ENCODE assay signal across 13 cellular contexts in the genomic region with DNA sequence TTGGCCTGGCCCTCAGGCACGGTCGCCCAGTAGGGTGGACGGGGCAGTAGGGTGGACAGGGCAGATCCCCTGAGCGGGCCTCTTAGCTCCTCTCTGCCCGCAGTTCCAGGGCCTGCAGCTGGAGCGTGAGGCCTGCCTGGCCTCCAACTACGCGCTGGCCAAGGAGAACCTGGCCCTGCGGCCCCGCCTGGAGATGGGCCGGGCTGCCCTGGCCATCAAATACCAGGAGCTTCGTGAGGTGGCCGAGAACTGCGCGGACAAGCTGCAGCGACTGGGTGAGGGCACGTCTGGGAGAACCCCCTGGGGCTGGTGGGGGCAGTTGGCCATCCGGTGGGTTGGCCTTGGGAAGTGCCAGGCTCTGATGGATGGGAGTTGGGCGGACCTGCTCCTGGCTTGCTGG. TPM values are rescaled to one million over a fixed set of nuclear protein-coding genes. Genes with fewer than 3 reads are reported as not detected.
DNase-seq lines count a peak whose midpoint lies in the region; ATAC-seq, FAIRE-seq and TF ChIP-seq lines count a peak whose summit lies in the region.
"Had no signal": no experiment of that assay in that cellular context is flagged by ENCODE, and none has a peak within 500 bp of the region (broad histone marks: within the 10 kb centered on the region; RNA-seq: fewer than 3 reads in every experiment).

No MANE protein-coding gene starts in this region.

- no peak for ATAC-seq in HepG2
- ATAC-seq in right lobe of liver, result no peak
- no peak for ATAC-seq in GM18870 (IDR thresholded peaks at IDR 0.05; ENCODE audit: unreplicated experiment)

- TF ChIP-seq POLR2A in HepG2 (IDR thresholded peaks at IDR 0.05; ENCODE audit: insufficient read depth in 1 of 2, low read depth in 2 of 2, low read length in 2 of 2) (no peak), right lobe of liver (IDR thresholded peaks at IDR 0.05) (no peak)

- H3K27me3 ChIP-seq in HepG2 (ENCODE audit: control insufficient read depth in 1 of 2, insufficient read depth in 2 of 2, low read length in 2 of 2) (no peaks in the 10 kb centered on the region; a peak in 1 of 5 replicates), right lobe of liver (no peaks in the 10 kb centered on the region), brain microvascular endothelial cell (replicated peaks) (no peaks in the 10 kb centered on the region)

- H3K9me3 ChIP-seq in HepG2 (ENCODE audit: low read length), result no peaks in the 10 kb centered on the region
- H3K9me3 ChIP-seq in right lobe of liver, result no peaks in the 10 kb centered on the region
- H3K9me3 ChIP-seq: Caco-2, spleen had no signal

- peak overlapping the region; percentile 1 to 84 (median 77); a peak in 4 of 6 replicates for H3K4me3 ChIP-seq in HepG2 (replicated peaks in 1 of 3; ENCODE audit: insufficient read depth in 1 of 3, low read depth in 2 of 3, low read length in 3 of 3)
- no peak overlapping the region for H3K4me3 ChIP-seq in right lobe of liver
- no peak overlapping the region for H3K4me3 ChIP-seq in brain microvascular endothelial cell (ENCODE audit: low read depth, low read length)

- no peak overlapping the region for H2AFZ ChIP-seq in HepG2 (ENCODE audit: low read length)

- H3K79me2 ChIP-seq in HepG2 (ENCODE audit: insufficient read depth, low read length), result no peaks in the 10 kb centered on the region

- DNase-seq in HepG2 (ENCODE audit: low spot score) (no peak), right lobe of liver (no peak), kidney tubule cell (ENCODE audit: low spot score) (peak; percentile 44), brain microvascular endothelial cell (no peak), RKO (ENCODE audit: low spot score) (no peak)
- DNase-seq: activated effector memory CD4-positive, alpha-beta T cell treated with Interleukin-2 at 50 U/mL for 16 hours; Caco-2; NCI-H1105; spleen had no signal

- in situ Hi-C loops in HepG2 (cut with HindIII; ENCODE audit: extremely low pct_ligation_motif_present, low pct_unique_long_range_greater_than_20kb) (loop anchor here (5.0 kb wide), 1 partner anchor 57 kb away; no protein-coding TSS in a partner anchor), brain microvascular endothelial cell (cut with HindIII; ENCODE audit: low pct_ligation_motif_present, low sequenced_read_pairs) (no loop called here)

- H3K27ac ChIP-seq in HepG2 (ENCODE audit: extremely low read length, insufficient read depth, low read length) (no peak overlapping the region), right lobe of liver (no peak overlapping the region), brain microvascular endothelial cell (no peak overlapping the region)
- H3K27ac ChIP-seq: spleen had no signal

- POLR2A ChIA-PET in HepG2 (lab: Yijun Ruan, JAX), result interaction anchor here (0.9 to 2.3 kb wide), 5 partner anchors 45 to 68 kb away, joined by 3 to 13 read pairs (median 4); partner anchors contain the start of gene MLXIPL

- H3K4me1 ChIP-seq in HepG2 (ENCODE audit: insufficient read depth, low read length) (peaks cover 38% of the 10 kb centered on the region), right lobe of liver (peaks cover 0 to 10% (median under 1%) of the 10 kb centered on the region in 4 donors)

- TF ChIP-seq CTCF in HepG2 (CRISPR knock-in tag; IDR thresholded peaks at IDR 0.05) (no peak), right lobe of liver (IDR thresholded peaks at IDR 0.05) (no peak), brain microvascular endothelial cell (IDR thresholded peaks at IDR 0.05; ENCODE audit: low read depth, low read length, missing control alignments) (no peak)

- 78% methylated on average over 11 of the region's 19 CpGs for WGBS in HepG2 (ENCODE audit: low lambda C conversion rate)
- WGBS in right lobe of liver (ENCODE audit: insufficient coverage, low coverage, low lambda C conversion rate, missing lambda C conversion rate), result 68% methylated on average over 2 of the region's 19 CpGs

- H3K9ac ChIP-seq in HepG2 (ENCODE audit: insufficient read depth, low read depth, low read length), result peak overlapping the region; percentile 70

- no peak for TF ChIP-seq RAD21 in HepG2 (CRISPR knock-in tag; IDR thresholded peaks at IDR 0.05)

- H3K36me3 ChIP-seq in HepG2 (replicated peaks in 1 of 2; ENCODE audit: control insufficient read depth in 1 of 2, insufficient read depth in 2 of 2, low read length in 2 of 2) (peaks cover 0 to 2% of the 10 kb centered on the region in 2 experiments; a peak in 1 of 5 replicates), right lobe of liver (no peaks in the 10 kb centered on the region), brain microvascular endothelial cell (replicated peaks) (no peaks in the 10 kb centered on the region)
- H3K36me3 ChIP-seq: spleen had no signal

- intact Hi-C loops in HepG2 (cut with micrococcal nuclease; ENCODE audit: unreplicated experiment), result loop anchor here (5.0 kb wide), 1 partner anchor 48 kb away; the partner anchor contains the start of gene STX1A
- intact Hi-C loops in right lobe of liver (cut with DNase I), result no loop called here

- CTCF ChIA-PET in HepG2 (lab: Yijun Ruan, JAX; ENCODE audit: low intra/inter-chr PET ratio, low total read pairs), result no interaction called here

- peak overlapping the region; percentile 92 for H3K4me2 ChIP-seq in HepG2 (ENCODE audit: low read depth, low read length)

- TF ChIP-seq EP300 in HepG2 (IDR thresholded peaks at IDR 0.05; ENCODE audit: low read depth in 2 of 2, low read length in 2 of 2) (no peak), HepG2 (CRISPR knock-in tag; IDR thresholded peaks at IDR 0.05; ENCODE audit: borderline replicate concordance) (no peak)

- FAIRE-seq in HepG2 (lab: Jason Lieb, UNC), result no peak

- BruUV-seq in HepG2 (replicated peaks; lab: Mats Ljungman, UMichigan), result no TSS peak

- no peaks in the 10 kb centered on the region for H4K20me1 ChIP-seq in HepG2 (ENCODE audit: insufficient read depth, low read length)

RNA-seq across cellular contexts. Expression of gene VPS37D, which starts 1.7 kb away (rescaled TPM):
- total RNA-seq in HepG2 (2016; rRNA removed; fragmentation: Illumina TruSeq; extraction: Trizol) (4.9 and 6.3 TPM in 2 replicates), right lobe of liver (1 to 10 TPM; 1.2 to 3.0 (median 2.2) TPM)
- total RNA-seq in HepG2 (2016; cell fraction: cytosol; rRNA removed; fragmentation: Illumina TruSeq; extraction: Trizol; ENCODE audit: low read depth), result 7.4 and 7.8 TPM in 2 replicates
- 5.1 and 6.3 TPM in 2 replicates for total RNA-seq in HepG2 (2016; cell fraction: insoluble cytoplasmic fraction; rRNA removed; fragmentation: Illumina TruSeq; extraction: Trizol)
- total RNA-seq in HepG2 (2016; cell fraction: membrane; rRNA removed; fragmentation: Illumina TruSeq; extraction: Trizol), result 11.3 and 11.5 TPM in 2 replicates
- 3.3 and 3.9 TPM in 2 replicates for total RNA-seq in HepG2 (2016; cell fraction: nucleus; rRNA removed; fragmentation: Illumina TruSeq; extraction: Trizol)
- polyA plus RNA-seq in HepG2 (2011; rRNA removed), result 3.8 and 5.7 TPM in 2 replicates
- 3.8 and 5.1 TPM in 2 replicates for polyA plus RNA-seq in HepG2 (2011; cell fraction: cytosol; rRNA removed)
- polyA plus RNA-seq in HepG2 (2011; cell fraction: nucleus; rRNA removed), result 11.9 and 15.2 TPM in 2 replicates
- polyA plus RNA-seq in HepG2 (2012), result 5.1 and 5.6 TPM in 2 replicates
- 5.8 and 6.7 TPM in 2 replicates for polyA plus RNA-seq in HepG2 (2016; cell fraction: cytosol; fragmentation: Illumina TruSeq; extraction: Trizol; ENCODE audit: low read depth)
- polyA plus RNA-seq in HepG2 (2016; cell fraction: insoluble cytoplasmic fraction; fragmentation: Illumina TruSeq; extraction: Trizol; ENCODE audit: low read depth), result 4.4 and 4.5 TPM in 2 replicates
- polyA plus RNA-seq in HepG2 (2016; cell fraction: membrane; fragmentation: Illumina TruSeq; extraction: Trizol; ENCODE audit: low read depth), result 7.2 and 7.6 TPM in 2 replicates
- polyA plus RNA-seq in HepG2 (2016; cell fraction: nucleus; fragmentation: Illumina TruSeq; extraction: Trizol; ENCODE audit: insufficient read depth, low read depth), result 8.1 and 8.8 TPM in 2 replicates
- 0.37 and 3.2 TPM in 2 replicates for polyA minus RNA-seq in HepG2 (2011; rRNA and poly(A)+ RNA removed; ENCODE audit: low replicate concordance)
- 2.4 and 2.6 TPM in 2 replicates for polyA minus RNA-seq in HepG2 (2011; cell fraction: cytosol; rRNA and poly(A)+ RNA removed)
- 0.90 and 1.5 TPM in 2 replicates for polyA minus RNA-seq in HepG2 (2011; cell fraction: nucleus; rRNA and poly(A)+ RNA removed)

RNA-seq across cellular contexts. Expression of gene DNAJC30, which starts 13.9 kb away (rescaled TPM):
- total RNA-seq in HepG2 (2016; rRNA removed; fragmentation: Illumina TruSeq; extraction: Trizol) (3.0 and 3.3 TPM in 2 replicates), right lobe of liver (1 to 10 TPM; 5.4 to 8.8 (median 7.0) TPM)
- total RNA-seq in HepG2 (2016; cell fraction: cytosol; rRNA removed; fragmentation: Illumina TruSeq; extraction: Trizol; ENCODE audit: low read depth), result 1.3 TPM in 2 replicates
- 2.7 and 3.2 TPM in 2 replicates for total RNA-seq in HepG2 (2016; cell fraction: insoluble cytoplasmic fraction; rRNA removed; fragmentation: Illumina TruSeq; extraction: Trizol)
- 2.5 and 2.7 TPM in 2 replicates for total RNA-seq in HepG2 (2016; cell fraction: membrane; rRNA removed; fragmentation: Illumina TruSeq; extraction: Trizol)
- total RNA-seq in HepG2 (2016; cell fraction: nucleus; rRNA removed; fragmentation: Illumina TruSeq; extraction: Trizol), result 2.6 and 2.8 TPM in 2 replicates
- 3.5 and 3.8 TPM in 2 replicates for polyA plus RNA-seq in HepG2 (2011; rRNA removed)
- 3.7 and 5.6 TPM in 2 replicates for polyA plus RNA-seq in HepG2 (2011; cell fraction: cytosol; rRNA removed)
- 3.5 and 4.4 TPM in 2 replicates for polyA plus RNA-seq in HepG2 (2011; cell fraction: nucleus; rRNA removed)
- 2.0 and 4.5 TPM in 2 replicates for polyA plus RNA-seq in HepG2 (2012)
- polyA plus RNA-seq in HepG2 (2016; cell fraction: cytosol; fragmentation: Illumina TruSeq; extraction: Trizol; ENCODE audit: low read depth), result 1.9 and 2.1 TPM in 2 replicates
- polyA plus RNA-seq in HepG2 (2016; cell fraction: insoluble cytoplasmic fraction; fragmentation: Illumina TruSeq; extraction: Trizol; ENCODE audit: low read depth), result 7.7 and 7.8 TPM in 2 replicates
- 3.1 and 3.6 TPM in 2 replicates for polyA plus RNA-seq in HepG2 (2016; cell fraction: membrane; fragmentation: Illumina TruSeq; extraction: Trizol; ENCODE audit: low read depth)
- polyA plus RNA-seq in HepG2 (2016; cell fraction: nucleus; fragmentation: Illumina TruSeq; extraction: Trizol; ENCODE audit: insufficient read depth, low read depth), result 5.6 and 6.4 TPM in 2 replicates
- polyA minus RNA-seq in HepG2 (2011; rRNA and poly(A)+ RNA removed; ENCODE audit: low replicate concordance), result 8.4 and 10.1 TPM in 2 replicates
- polyA minus RNA-seq in HepG2 (2011; cell fraction: cytosol; rRNA and poly(A)+ RNA removed), result 2.0 and 3.3 TPM in 2 replicates
- polyA minus RNA-seq in HepG2 (2011; cell fraction: nucleus; rRNA and poly(A)+ RNA removed), result 7.7 and 9.3 TPM in 2 replicates

RNA-seq across cellular contexts. Expression of gene BUD23, which starts 14.1 kb away (rescaled TPM):
- total RNA-seq in HepG2 (2016; rRNA removed; fragmentation: Illumina TruSeq; extraction: Trizol) (37.5 and 47.5 TPM in 2 replicates), right lobe of liver (10 to 100 TPM; 24.1 to 35.0 (median 29.2) TPM)
- total RNA-seq in HepG2 (2016; cell fraction: cytosol; rRNA removed; fragmentation: Illumina TruSeq; extraction: Trizol; ENCODE audit: low read depth), result 25.0 and 27.0 TPM in 2 replicates
- total RNA-seq in HepG2 (2016; cell fraction: insoluble cytoplasmic fraction; rRNA removed; fragmentation: Illumina TruSeq; extraction: Trizol), result 37.7 and 52.7 TPM in 2 replicates
- 22.7 and 27.6 TPM in 2 replicates for total RNA-seq in HepG2 (2016; cell fraction: membrane; rRNA removed; fragmentation: Illumina TruSeq; extraction: Trizol)
- 36.5 and 38.0 TPM in 2 replicates for total RNA-seq in HepG2 (2016; cell fraction: nucleus; rRNA removed; fragmentation: Illumina TruSeq; extraction: Trizol)
- 50.3 and 54.5 TPM in 2 replicates for polyA plus RNA-seq in HepG2 (2011; rRNA removed)
- polyA plus RNA-seq in HepG2 (2011; cell fraction: cytosol; rRNA removed), result 57.5 and 59.3 TPM in 2 replicates
- polyA plus RNA-seq in HepG2 (2011; cell fraction: nucleus; rRNA removed), result 61.1 and 71.4 TPM in 2 replicates
- polyA plus RNA-seq in HepG2 (2012), result 39.8 and 49.3 TPM in 2 replicates
- polyA plus RNA-seq in HepG2 (2016; cell fraction: cytosol; fragmentation: Illumina TruSeq; extraction: Trizol; ENCODE audit: low read depth), result 23.2 and 24.2 TPM in 2 replicates
- polyA plus RNA-seq in HepG2 (2016; cell fraction: insoluble cytoplasmic fraction; fragmentation: Illumina TruSeq; extraction: Trizol; ENCODE audit: low read depth), result 54.9 and 56.3 TPM in 2 replicates
- polyA plus RNA-seq in HepG2 (2016; cell fraction: membrane; fragmentation: Illumina TruSeq; extraction: Trizol; ENCODE audit: low read depth), result 27.2 and 30.8 TPM in 2 replicates
- polyA plus RNA-seq in HepG2 (2016; cell fraction: nucleus; fragmentation: Illumina TruSeq; extraction: Trizol; ENCODE audit: insufficient read depth, low read depth), result 97.8 and 98.1 TPM in 2 replicates
- 20.0 and 77.8 TPM in 2 replicates for polyA minus RNA-seq in HepG2 (2011; rRNA and poly(A)+ RNA removed; ENCODE audit: low replicate concordance)
- 9.4 and 16.6 TPM in 2 replicates for polyA minus RNA-seq in HepG2 (2011; cell fraction: cytosol; rRNA and poly(A)+ RNA removed)
- 14.7 and 15.2 TPM in 2 replicates for polyA minus RNA-seq in HepG2 (2011; cell fraction: nucleus; rRNA and poly(A)+ RNA removed)

RNA-seq across cellular contexts. Expression of gene MLXIPL, which starts 45.0 kb away (rescaled TPM):
- total RNA-seq in HepG2 (2016; rRNA removed; fragmentation: Illumina TruSeq; extraction: Trizol) (17.2 and 51.6 TPM in 2 replicates), right lobe of liver (100 to 1,000 TPM in 5 of 6 experiments, 10 to 100 TPM in 1; 53.5 to 552 (median 225) TPM)
- 27.0 and 29.0 TPM in 2 replicates for total RNA-seq in HepG2 (2016; cell fraction: cytosol; rRNA removed; fragmentation: Illumina TruSeq; extraction: Trizol; ENCODE audit: low read depth)
- total RNA-seq in HepG2 (2016; cell fraction: insoluble cytoplasmic fraction; rRNA removed; fragmentation: Illumina TruSeq; extraction: Trizol), result 18.9 and 53.8 TPM in 2 replicates
- total RNA-seq in HepG2 (2016; cell fraction: membrane; rRNA removed; fragmentation: Illumina TruSeq; extraction: Trizol), result 21.9 and 22.1 TPM in 2 replicates
- 81.2 and 99.5 TPM in 2 replicates for total RNA-seq in HepG2 (2016; cell fraction: nucleus; rRNA removed; fragmentation: Illumina TruSeq; extraction: Trizol)
- polyA plus RNA-seq in HepG2 (2011; rRNA removed), result 60.1 and 66.2 TPM in 2 replicates
- polyA plus RNA-seq in HepG2 (2011; cell fraction: cytosol; rRNA removed), result 5.9 and 8.8 TPM in 2 replicates
- polyA plus RNA-seq in HepG2 (2011; cell fraction: nucleus; rRNA removed), result 568 and 629 TPM in 2 replicates
- polyA plus RNA-seq in HepG2 (2012), result 128 and 152 TPM in 2 replicates
- 6.4 and 8.2 TPM in 2 replicates for polyA plus RNA-seq in HepG2 (2016; cell fraction: cytosol; fragmentation: Illumina TruSeq; extraction: Trizol; ENCODE audit: low read depth)
- 30.7 and 38.6 TPM in 2 replicates for polyA plus RNA-seq in HepG2 (2016; cell fraction: insoluble cytoplasmic fraction; fragmentation: Illumina TruSeq; extraction: Trizol; ENCODE audit: low read depth)
- polyA plus RNA-seq in HepG2 (2016; cell fraction: membrane; fragmentation: Illumina TruSeq; extraction: Trizol; ENCODE audit: low read depth), result 8.2 and 12.6 TPM in 2 replicates
- polyA plus RNA-seq in HepG2 (2016; cell fraction: nucleus; fragmentation: Illumina TruSeq; extraction: Trizol; ENCODE audit: insufficient read depth, low read depth), result 647 and 722 TPM in 2 replicates
- 6.4 and 30.3 TPM in 2 replicates for polyA minus RNA-seq in HepG2 (2011; rRNA and poly(A)+ RNA removed; ENCODE audit: low replicate concordance)
- 11.7 and 11.8 TPM in 2 replicates for polyA minus RNA-seq in HepG2 (2011; cell fraction: cytosol; rRNA and poly(A)+ RNA removed)
- 59.6 and 87.7 TPM in 2 replicates for polyA minus RNA-seq in HepG2 (2011; cell fraction: nucleus; rRNA and poly(A)+ RNA removed)
- total RNA-seq: dermis blood vessel endothelial cell, lung microvascular endothelial cell had no signal
- polyA plus RNA-seq: IgD-negative memory B cell had no signal

RNA-seq across cellular contexts. Expression of gene STX1A, which starts 50.2 kb away (rescaled TPM):
- 2.9 and 6.1 TPM in 2 replicates for total RNA-seq in HepG2 (2016; rRNA removed; fragmentation: Illumina TruSeq; extraction: Trizol)
- total RNA-seq in HepG2 (2016; cell fraction: cytosol; rRNA removed; fragmentation: Illumina TruSeq; extraction: Trizol; ENCODE audit: low read depth), result 1.3 and 1.8 TPM in 2 replicates
- total RNA-seq in HepG2 (2016; cell fraction: insoluble cytoplasmic fraction; rRNA removed; fragmentation: Illumina TruSeq; extraction: Trizol), result 3.3 and 5.7 TPM in 2 replicates
- total RNA-seq in HepG2 (2016; cell fraction: membrane; rRNA removed; fragmentation: Illumina TruSeq; extraction: Trizol), result 2.4 and 4.1 TPM in 2 replicates
- 6.6 and 10.3 TPM in 2 replicates for total RNA-seq in HepG2 (2016; cell fraction: nucleus; rRNA removed; fragmentation: Illumina TruSeq; extraction: Trizol)
- 12.2 and 14.8 TPM in 2 replicates for polyA plus RNA-seq in HepG2 (2011; rRNA removed)
- polyA plus RNA-seq in HepG2 (2011; cell fraction: cytosol; rRNA removed), result 5.3 and 6.0 TPM in 2 replicates
- 75.2 and 75.4 TPM in 2 replicates for polyA plus RNA-seq in HepG2 (2011; cell fraction: nucleus; rRNA removed)
- polyA plus RNA-seq in HepG2 (2012), result 8.5 and 18.8 TPM in 2 replicates
- 0.94 and 1.4 TPM in 2 replicates for polyA plus RNA-seq in HepG2 (2016; cell fraction: cytosol; fragmentation: Illumina TruSeq; extraction: Trizol; ENCODE audit: low read depth)
- 3.1 and 4.5 TPM in 2 replicates for polyA plus RNA-seq in HepG2 (2016; cell fraction: insoluble cytoplasmic fraction; fragmentation: Illumina TruSeq; extraction: Trizol; ENCODE audit: low read depth)
- 2.3 and 2.5 TPM in 2 replicates for polyA plus RNA-seq in HepG2 (2016; cell fraction: membrane; fragmentation: Illumina TruSeq; extraction: Trizol; ENCODE audit: low read depth)
- 26.8 and 37.4 TPM in 2 replicates for polyA plus RNA-seq in HepG2 (2016; cell fraction: nucleus; fragmentation: Illumina TruSeq; extraction: Trizol; ENCODE audit: insufficient read depth, low read depth)
- polyA minus RNA-seq in HepG2 (2011; rRNA and poly(A)+ RNA removed; ENCODE audit: low replicate concordance), result 5.2 and 10.7 TPM in 2 replicates
- 1.7 and 3.1 TPM in 2 replicates for polyA minus RNA-seq in HepG2 (2011; cell fraction: cytosol; rRNA and poly(A)+ RNA removed)
- 12.8 and 13.4 TPM in 2 replicates for polyA minus RNA-seq in HepG2 (2011; cell fraction: nucleus; rRNA and poly(A)+ RNA removed)
- total RNA-seq in right lobe of liver, result 1 to 10 TPM; 1.4 to 2.8 (median 1.9) TPM

Comparison
In these comparisons a context has a peak if more than half of its experiments do, and no peak if none do; other contexts are left out.
1. H3K4me3 ChIP-seq: peak in HepG2 (3 of 3); none in right lobe of liver (0 of 3) and brain microvascular endothelial cell (single experiment).